In the genomic region with DNA sequence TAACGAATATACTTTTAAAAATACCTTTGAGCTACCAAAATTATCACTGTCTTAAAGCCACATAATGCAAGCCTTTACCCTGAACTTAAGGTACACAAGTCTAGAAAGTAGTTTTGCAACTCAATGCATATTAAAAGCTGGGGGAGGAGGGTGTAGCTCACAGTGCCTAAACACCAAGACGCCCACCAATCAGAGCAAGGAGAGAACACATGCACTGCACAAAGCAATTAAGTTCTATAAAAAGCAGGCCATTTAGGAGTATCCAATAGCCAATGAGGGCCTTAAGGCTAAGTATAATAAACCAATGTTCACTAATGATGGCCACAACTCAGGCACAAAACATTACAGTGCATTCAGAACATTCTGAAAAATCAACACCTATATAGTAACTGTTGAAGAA, we compare ENCODE assay signal across 25 cellular contexts.
"Had no signal": no experiment of that assay in that cellular context is flagged by ENCODE, and none has a peak within 500 bp of the region (broad histone marks: within the 10 kb centered on the region; RNA-seq: fewer than 3 reads in every experiment).

No MANE protein-coding gene starts in this region.

- H3K27me3 Mint-ChIP-seq: activated CD4-positive, alpha-beta memory T cell treated with anti-CD3 and anti-CD28 coated beads for 36 hours; activated CD4-positive, alpha-beta T cell treated with anti-CD3 and anti-CD28 coated beads, Interleukin-2, amount 10 ng/mL, durations not matched to agents 24 days and 14 days; activated naive CD4-positive, alpha-beta T cell treated with anti-CD3 and anti-CD28 coated beads, Interleukin-2, amount 10 ng/mL, durations not matched to agents 7 days and 5 days; activated naive CD8-positive, alpha-beta T cell treated with anti-CD3 and anti-CD28 coated beads for 36 hours had no signal

- H3K4me3 Mint-ChIP-seq: activated CD4-positive, alpha-beta memory T cell treated with anti-CD3 and anti-CD28 coated beads for 36 hours; activated CD4-positive, alpha-beta T cell treated with anti-CD3 and anti-CD28 coated beads, Interleukin-2, amount 10 ng/mL, durations not matched to agents 24 days and 14 days; activated naive CD4-positive, alpha-beta T cell treated with anti-CD3 and anti-CD28 coated beads, Interleukin-2, amount 10 ng/mL, durations not matched to agents 7 days and 5 days; activated naive CD8-positive, alpha-beta T cell treated with anti-CD3 and anti-CD28 coated beads for 36 hours; activated T-cell treated with anti-CD3 and anti-CD28 coated beads, Interleukin-2, amount 50 U/mL, for 4 hours; T-helper 1 cell treated with Interleukin-12 subunit alpha and Interleukin-12 subunit beta and Interleukin-4 antibody, amounts not matched to agents 30 μg/mL and 1 μg/mL, for 36 hours had no signal

- H3K4me3 ChIP-seq: SJSA1 had no signal

- ATAC-seq: activated T-cell treated with anti-CD3 and anti-CD28 coated beads, Interleukin-2, amount 50 U/mL, for 4 hours; Panc1 had no signal

- H3K9me3 Mint-ChIP-seq: activated CD4-positive, alpha-beta memory T cell treated with anti-CD3 and anti-CD28 coated beads for 36 hours; activated CD4-positive, alpha-beta T cell treated with anti-CD3 and anti-CD28 coated beads, Interleukin-2, amount 10 ng/mL, durations not matched to agents 24 days and 14 days; activated naive CD4-positive, alpha-beta T cell treated with anti-CD3 and anti-CD28 coated beads, Interleukin-2, amount 10 ng/mL, durations not matched to agents 7 days and 5 days; activated naive CD8-positive, alpha-beta T cell treated with anti-CD3 and anti-CD28 coated beads for 36 hours; activated T-cell treated with anti-CD3 and anti-CD28 coated beads, Interleukin-2, amount 50 U/mL, for 4 hours; activated T-helper 2 cell treated with anti-CD3 and anti-CD28 coated beads, Interferon-gamma antibody, Interleukin-2, Interleukin-4, amounts not matched to agents 10 μg/mL and 5 μg/mL and 100 μg/mL, durations not matched to agents 14 hours and 24 hours and 36 hours; T-helper 1 cell treated with Interleukin-12 subunit alpha and Interleukin-12 subunit beta and Interleukin-4 antibody, amounts not matched to agents 30 μg/mL and 1 μg/mL, for 36 hours had no signal

- DNase-seq: activated CD4-positive, alpha-beta memory T cell treated with anti-CD3 and anti-CD28 coated beads for 36 hours; activated CD4-positive, alpha-beta T cell treated with anti-CD3 and anti-CD28 coated beads, Interleukin-2, amount 10 ng/mL, durations not matched to agents 24 days and 14 days; activated CD4-positive, CD25-positive, alpha-beta regulatory T cell treated with anti-CD3 and anti-CD28 coated beads, Interleukin-2, amount 50 U/mL, for 72 hours; activated CD8-positive, alpha-beta memory T cell treated with anti-CD3 and anti-CD28 coated beads for 24 hours; activated gamma-delta T cell treated with Interleukin-2 at 50 U/mL for 16 hours; activated naive CD4-positive, alpha-beta T cell treated with anti-CD3 and anti-CD28 coated beads, Interleukin-2, amount 10 ng/mL, durations not matched to agents 7 days and 5 days; activated naive CD8-positive, alpha-beta T cell treated with anti-CD3 and anti-CD28 coated beads for 36 hours; activated T-cell treated with anti-CD3 and anti-CD28 coated beads, Interleukin-2, amount 50 U/mL, for 4 hours; central memory CD4-positive, alpha-beta T cell; KBM-7; NCI-H1092; NCI-H1417 treated with DMSO at 0.1 percent for 48 hours; NCI-H1694; NCI-H2029; NCI-H2107; NCI-H446 treated with DMSO at 0.1 percent for 48 hours; NCI-H526; NK-92 treated with Interleukin-12 subunit alpha and Interleukin-12 subunit beta, amount 100 ng/mL, for 24 hours; OCI-M1; Right ventricle myocardium superior; RPMI8226 had no signal

- H3K9me3 ChIP-seq: SJSA1 had no signal

- H3K27ac Mint-ChIP-seq: activated CD4-positive, alpha-beta memory T cell treated with anti-CD3 and anti-CD28 coated beads for 36 hours; activated naive CD4-positive, alpha-beta T cell treated with anti-CD3 and anti-CD28 coated beads, Interleukin-2, amount 10 ng/mL, durations not matched to agents 7 days and 5 days; activated naive CD8-positive, alpha-beta T cell treated with anti-CD3 and anti-CD28 coated beads for 36 hours; activated T-helper 2 cell treated with anti-CD3 and anti-CD28 coated beads, Interferon-gamma antibody, Interleukin-2, Interleukin-4, amounts not matched to agents 10 μg/mL and 5 μg/mL and 100 μg/mL, durations not matched to agents 14 hours and 24 hours and 36 hours; T-helper 1 cell treated with Interleukin-12 subunit alpha and Interleukin-12 subunit beta and Interleukin-4 antibody, amounts not matched to agents 30 μg/mL and 1 μg/mL, for 36 hours had no signal

- H3K27me3 ChIP-seq: SJSA1 had no signal

- H3K27ac ChIP-seq: SJSA1 had no signal
